In the genomic region with DNA sequence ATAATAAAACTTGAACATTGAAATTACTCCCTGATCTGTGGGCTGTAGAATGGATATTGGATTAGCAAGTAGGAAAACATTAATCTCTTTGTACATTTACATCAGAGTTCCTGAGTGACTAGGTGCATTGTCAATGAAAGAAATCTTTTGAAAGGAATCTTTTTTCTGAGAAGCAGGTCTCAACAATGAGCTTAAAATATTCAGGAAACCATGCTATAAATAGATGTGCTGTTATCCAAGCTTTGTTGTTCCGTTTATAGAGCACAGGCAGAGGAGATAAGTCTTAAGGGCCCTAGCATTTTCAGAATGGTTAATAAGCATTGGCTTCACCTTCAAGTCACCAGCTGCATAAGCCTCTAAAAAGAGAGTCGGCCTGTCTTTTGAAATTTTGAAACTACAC, we compare ENCODE assay signal across 26 cellular contexts.
"Had no signal": no experiment of that assay in that cellular context is flagged by ENCODE, and none has a peak within 500 bp of the region (broad histone marks: within the 10 kb centered on the region; RNA-seq: fewer than 3 reads in every experiment).

No MANE protein-coding gene starts in this region.

- H3K4me1 ChIP-seq: stomach, suprapubic skin, testis, tibial artery, transverse colon, upper lobe of left lung, upper lobe of right lung, uterus, vagina had no signal

- H3K9me3 Mint-ChIP-seq: stimulated activated effector memory CD8-positive, alpha-beta T cell treated with anti-CD3 and anti-CD28 coated beads, Interleukin-12 subunit alpha, Interleukin-12 subunit beta, amount 100 ng/mL, for 72 hours; stimulated activated memory B cell treated with anti-CD40 and anti-IgM and Interleukin-4, amounts not matched to agents 10 μg/mL and 1 μg/mL and 100 μg/mL, for 72 hours; stimulated activated naive B cell treated with anti-CD40 and anti-IgM and Interleukin-4, amounts not matched to agents 10 μg/mL and 1 μg/mL and 100 μg/mL, for 72 hours; stimulated activated naive CD8-positive, alpha-beta T cell treated with anti-CD3 and anti-CD28 coated beads, Interleukin-15, amount 100 ng/mL, for 72 hours; stimulated activated naive CD8-positive, alpha-beta T cell treated with anti-CD3 and anti-CD28 coated beads, Interleukin-15, Interleukin-2, amounts not matched to agents 100 ng/mL and 50 ng/mL, for 24 hours had no signal

- H3K4me3 ChIP-seq: stomach, suprapubic skin, testis, thoracic aorta, thyroid gland, tibial artery, transverse colon, upper lobe of left lung, upper lobe of right lung, uterus, vagina had no signal

- H3K27me3 ChIP-seq: stomach, suprapubic skin, testis, thyroid gland, tibial artery, transverse colon, upper lobe of left lung, upper lobe of right lung, uterus, vagina had no signal

- H3K4me3 Mint-ChIP-seq: stimulated activated effector memory CD8-positive, alpha-beta T cell treated with anti-CD3 and anti-CD28 coated beads, Interleukin-12 subunit alpha, Interleukin-12 subunit beta, amount 100 ng/mL, for 72 hours; stimulated activated memory B cell treated with anti-CD40 and anti-IgM and Interleukin-4, amounts not matched to agents 10 μg/mL and 1 μg/mL and 100 μg/mL, for 72 hours; stimulated activated naive B cell treated with anti-CD40 and anti-IgM and Interleukin-4, amounts not matched to agents 10 μg/mL and 1 μg/mL and 100 μg/mL, for 72 hours; stimulated activated naive CD8-positive, alpha-beta T cell treated with anti-CD3 and anti-CD28 coated beads, Interleukin-15, amount 100 ng/mL, for 72 hours; stimulated activated naive CD8-positive, alpha-beta T cell treated with anti-CD3 and anti-CD28 coated beads, Interleukin-15, Interleukin-2, amounts not matched to agents 100 ng/mL and 50 ng/mL, for 24 hours; type B pancreatic cell had no signal

- ATAC-seq: stimulated activated effector memory CD8-positive, alpha-beta T cell treated with anti-CD3 and anti-CD28 coated beads, Interleukin-12 subunit alpha, Interleukin-12 subunit beta, amount 100 ng/mL, for 72 hours; stimulated activated memory B cell treated with anti-CD40 and anti-IgM and Interleukin-4, amounts not matched to agents 10 μg/mL and 1 μg/mL and 100 μg/mL, for 72 hours; stimulated activated naive B cell treated with anti-CD40 and anti-IgM and Interleukin-4, amounts not matched to agents 10 μg/mL and 1 μg/mL and 100 μg/mL, for 72 hours; stimulated activated naive CD8-positive, alpha-beta T cell treated with anti-CD3 and anti-CD28 coated beads, Interleukin-15, amount 100 ng/mL, for 72 hours; stimulated activated naive CD8-positive, alpha-beta T cell treated with anti-CD3 and anti-CD28 coated beads, Interleukin-15, Interleukin-2, amounts not matched to agents 100 U/mL and 50 U/mL, for 24 hours; upper lobe of right lung had no signal

- DNase-seq: stimulated activated CD4-positive, alpha-beta T cell treated with anti-CD3 and anti-CD28 coated beads, Interleukin-2, amount 100 ng/mL, for 48 hours; stimulated activated CD4-positive, alpha-beta T cell treated with anti-CD3 and anti-CD28 coated beads, Interleukin-4, amount 100 ng/mL, for 1 hour; stimulated activated CD4-positive, alpha-beta T cell treated with anti-CD3 and anti-CD28 coated beads, Interleukin-4, amount 100 ng/mL, for 24 hours; stimulated activated CD4-positive, alpha-beta T cell treated with anti-CD3 and anti-CD28 coated beads, Interleukin-4, amount 100 ng/mL, for 4 hours; stimulated activated CD8-positive, alpha-beta memory T cell treated with anti-CD3 and anti-CD28 coated beads, Interleukin-4, amount 100 ng/mL, for 48 hours; stimulated activated naive B cell treated with anti-CD40 and anti-IgM and Interleukin-4, amounts not matched to agents 10 μg/mL and 1 μg/mL and 100 μg/mL, for 72 hours; stimulated activated naive CD4-positive, alpha-beta T cell; stimulated activated naive CD4-positive, alpha-beta T cell treated with Interleukin-2 at 50 U/mL for 16 hours; stimulated activated naive CD8-positive, alpha-beta T cell treated with anti-CD3 and anti-CD28 coated beads, Interleukin-15, amount 100 ng/mL, for 72 hours; stimulated activated naive CD8-positive, alpha-beta T cell treated with anti-CD3 and anti-CD28 coated beads, Interleukin-15, Interleukin-2, amounts not matched to agents 100 U/mL and 50 U/mL, for 24 hours; stomach; substantia nigra; testis; thyroid gland; tibial artery; transverse colon; upper lobe of left lung; upper lobe of right lung; uterus had no signal

- H3K36me3 ChIP-seq: stomach, suprapubic skin, thoracic aorta, thyroid gland, tibial artery, transverse colon, upper lobe of left lung, upper lobe of right lung, uterus, vagina had no signal

- H3K27ac ChIP-seq: stomach, suprapubic skin, testis, thoracic aorta, thyroid gland, tibial artery, transverse colon, upper lobe of left lung, upper lobe of right lung, uterus, vagina had no signal

- H3K4me1 Mint-ChIP-seq: stimulated activated effector memory CD8-positive, alpha-beta T cell treated with anti-CD3 and anti-CD28 coated beads, Interleukin-12 subunit alpha, Interleukin-12 subunit beta, amount 100 ng/mL, for 72 hours; stimulated activated memory B cell treated with anti-CD40 and anti-IgM and Interleukin-4, amounts not matched to agents 10 μg/mL and 1 μg/mL and 100 μg/mL, for 72 hours; stimulated activated naive CD8-positive, alpha-beta T cell treated with anti-CD3 and anti-CD28 coated beads, Interleukin-15, amount 100 ng/mL, for 72 hours had no signal

- H3K27me3 Mint-ChIP-seq: stimulated activated memory B cell treated with anti-CD40 and anti-IgM and Interleukin-4, amounts not matched to agents 10 μg/mL and 1 μg/mL and 100 μg/mL, for 72 hours; stimulated activated naive B cell treated with anti-CD40 and anti-IgM and Interleukin-4, amounts not matched to agents 10 μg/mL and 1 μg/mL and 100 μg/mL, for 72 hours; stimulated activated naive CD8-positive, alpha-beta T cell treated with anti-CD3 and anti-CD28 coated beads, Interleukin-15, amount 100 ng/mL, for 72 hours; stimulated activated naive CD8-positive, alpha-beta T cell treated with anti-CD3 and anti-CD28 coated beads, Interleukin-15, Interleukin-2, amounts not matched to agents 100 ng/mL and 50 ng/mL, for 24 hours; type B pancreatic cell had no signal

- H3K27ac Mint-ChIP-seq: stimulated activated effector memory CD8-positive, alpha-beta T cell treated with anti-CD3 and anti-CD28 coated beads, Interleukin-12 subunit alpha, Interleukin-12 subunit beta, amount 100 ng/mL, for 72 hours; stimulated activated memory B cell treated with anti-CD40 and anti-IgM and Interleukin-4, amounts not matched to agents 10 μg/mL and 1 μg/mL and 100 μg/mL, for 72 hours; stimulated activated naive B cell treated with anti-CD40 and anti-IgM and Interleukin-4, amounts not matched to agents 10 μg/mL and 1 μg/mL and 100 μg/mL, for 72 hours; stimulated activated naive CD8-positive, alpha-beta T cell treated with anti-CD3 and anti-CD28 coated beads, Interleukin-15, amount 100 ng/mL, for 72 hours; stimulated activated naive CD8-positive, alpha-beta T cell treated with anti-CD3 and anti-CD28 coated beads, Interleukin-15, Interleukin-2, amounts not matched to agents 100 ng/mL and 50 ng/mL, for 24 hours; type B pancreatic cell had no signal

- H3K36me3 Mint-ChIP-seq: stimulated activated effector memory CD8-positive, alpha-beta T cell treated with anti-CD3 and anti-CD28 coated beads, Interleukin-12 subunit alpha, Interleukin-12 subunit beta, amount 100 ng/mL, for 72 hours; stimulated activated memory B cell treated with anti-CD40 and anti-IgM and Interleukin-4, amounts not matched to agents 10 μg/mL and 1 μg/mL and 100 μg/mL, for 72 hours; stimulated activated naive B cell treated with anti-CD40 and anti-IgM and Interleukin-4, amounts not matched to agents 10 μg/mL and 1 μg/mL and 100 μg/mL, for 72 hours had no signal

- H3K9me3 ChIP-seq: stomach, suprapubic skin, testis, thoracic aorta, thyroid gland, tibial artery, transverse colon, upper lobe of left lung, upper lobe of right lung, uterus, vagina had no signal
